8 cellular contexts compared by ENCODE assay signal in genomic region chr20:63635431-63636141, GRCh38. TPM values are rescaled to one million over a fixed set of nuclear protein-coding genes. Genes with fewer than 3 reads are reported as not detected.
DNase-seq lines count a peak whose midpoint lies in the region; ATAC-seq and FAIRE-seq lines count a peak whose summit lies in the region.

No MANE protein-coding gene starts in this region.

- H2BK5ac ChIP-seq in mesenchymal stem cell (ENCODE audit: low read depth, low read length, poor library complexity, severe bottlenecking) = no peak overlapping the region

- no peaks in the 10 kb centered on the region for H3K9me3 ChIP-seq in mesenchymal stem cell (ENCODE audit: control insufficient read depth, low read length)

- peak overlapping the region; percentile 93 for H3K27ac Mint-ChIP-seq in activated T-helper 2 cell treated with anti-CD3 and anti-CD28 coated beads, Interferon-gamma antibody, Interleukin-2, Interleukin-4, amounts not matched to agents 10 μg/mL and 5 μg/mL and 100 μg/mL, durations not matched to agents 14 hours and 24 hours and 36 hours

- WGBS in mesenchymal stem cell = 90% methylated on average over 15 of the region's 15 CpGs

- peak; percentile 47 for ATAC-seq in GM18861 (IDR thresholded peaks at IDR 0.05; ENCODE audit: unreplicated experiment)

- no peak overlapping the region for H4K91ac ChIP-seq in mesenchymal stem cell (ENCODE audit: low read length)

- no peak overlapping the region for H2BK12ac ChIP-seq in mesenchymal stem cell (ENCODE audit: low read length in 2 of 2)

- no peak overlapping the region for H3K9ac ChIP-seq in mesenchymal stem cell (ENCODE audit: low read length)

- no peaks in the 10 kb centered on the region for H3K79me1 ChIP-seq in mesenchymal stem cell (replicated peaks; ENCODE audit: low read length, poor library complexity, severe bottlenecking)

- DNase-seq in RCC 7860 (ENCODE audit: low spot score) (peak; percentile 27), DMS153 (lab: John Stamatoyannopoulos, UW) (no peak), NCI-H1930 (lab: John Stamatoyannopoulos, UW) (no peak), DMS79 treated with DMSO at 0.1 percent for 48 hours (lab: John Stamatoyannopoulos, UW) (no peak), mesenchymal stem cell (no peak)
- DNase-seq in activated T-helper 2 cell treated with anti-CD3 and anti-CD28 coated beads, Interferon-gamma antibody, Interleukin-2, Interleukin-4, amounts not matched to agents 10 μg/mL and 5 μg/mL and 100 μg/mL, durations not matched to agents 14 hours and 24 hours and 36 hours (ENCODE audit: low spot score) = peak; percentile 76
- peak; percentile 76 for DNase-seq in stimulated activated CD4-positive, alpha-beta T cell treated with anti-CD3 and anti-CD28 coated beads, Interleukin-15, amount 100 ng/mL, for 24 hours

- FAIRE-seq in RCC 7860 (lab: Jason Lieb, UNC) = no peak

- H3K14ac ChIP-seq in mesenchymal stem cell (ENCODE audit: low read length in 2 of 2) = no peak overlapping the region

- H2BK120ac ChIP-seq in mesenchymal stem cell (ENCODE audit: low read depth, low read length) = no peak overlapping the region

- H3K23ac ChIP-seq in mesenchymal stem cell (ENCODE audit: low read length in 2 of 2) = no peak overlapping the region

- H3K4ac ChIP-seq in mesenchymal stem cell (ENCODE audit: low read depth in 1 of 2, low read length in 2 of 2) = no peak overlapping the region

- peaks cover 0 to 5% of the 10 kb centered on the region in 2 experiments for H3K36me3 ChIP-seq in mesenchymal stem cell (ENCODE audit: control insufficient read depth in 1 of 2, insufficient read depth in 2 of 2, low read depth in 1 of 2, low read length in 2 of 2)

- H3K27ac ChIP-seq in mesenchymal stem cell (ENCODE audit: low read length, poor library complexity, severe bottlenecking) = no peak overlapping the region

- no peak overlapping the region for H2BK15ac ChIP-seq in mesenchymal stem cell (ENCODE audit: low read depth, poor library complexity, severe bottlenecking)

- H3K4me3 ChIP-seq in mesenchymal stem cell (ENCODE audit: insufficient read depth in 1 of 2, low read depth in 1 of 2, low read length in 2 of 2) = no peak overlapping the region

- no peaks in the 10 kb centered on the region for H3K27me3 Mint-ChIP-seq in activated T-helper 2 cell treated with anti-CD3 and anti-CD28 coated beads, Interferon-gamma antibody, Interleukin-2, Interleukin-4, amounts not matched to agents 10 μg/mL and 5 μg/mL and 100 μg/mL, durations not matched to agents 14 hours and 24 hours and 36 hours (ENCODE audit: low read depth)

- H2AK5ac ChIP-seq in mesenchymal stem cell (ENCODE audit: low read length, severe bottlenecking) = no peak overlapping the region

- peaks cover 12% of the 10 kb centered on the region for H3K4me1 ChIP-seq in mesenchymal stem cell (ENCODE audit: control insufficient read depth, insufficient read depth, low read depth, low read length)

- no peak overlapping the region for H2AFZ ChIP-seq in mesenchymal stem cell (ENCODE audit: low read depth, low read length)

- H3K27me3 ChIP-seq in mesenchymal stem cell (ENCODE audit: control insufficient read depth in 1 of 2, insufficient read depth in 1 of 2, low read length in 2 of 2) = no peaks in the 10 kb centered on the region

- no peak overlapping the region for H3K18ac ChIP-seq in mesenchymal stem cell (ENCODE audit: low read depth in 1 of 2, low read length in 2 of 2)

- no peaks in the 10 kb centered on the region for H3K9me3 Mint-ChIP-seq in activated T-helper 2 cell treated with anti-CD3 and anti-CD28 coated beads, Interferon-gamma antibody, Interleukin-2, Interleukin-4, amounts not matched to agents 10 μg/mL and 5 μg/mL and 100 μg/mL, durations not matched to agents 14 hours and 24 hours and 36 hours

- peaks cover 45% of the 10 kb centered on the region for H3K4me1 Mint-ChIP-seq in activated T-helper 2 cell treated with anti-CD3 and anti-CD28 coated beads, Interferon-gamma antibody, Interleukin-2, Interleukin-4, amounts not matched to agents 10 μg/mL and 5 μg/mL and 100 μg/mL, durations not matched to agents 14 hours and 24 hours and 36 hours (ENCODE audit: low read depth)

- no peaks in the 10 kb centered on the region for H3K36me3 Mint-ChIP-seq in activated T-helper 2 cell treated with anti-CD3 and anti-CD28 coated beads, Interferon-gamma antibody, Interleukin-2, Interleukin-4, amounts not matched to agents 10 μg/mL and 5 μg/mL and 100 μg/mL, durations not matched to agents 14 hours and 24 hours and 36 hours (ENCODE audit: low read depth)

- peak overlapping the region; percentile 45 for H3K4me3 Mint-ChIP-seq in activated T-helper 2 cell treated with anti-CD3 and anti-CD28 coated beads, Interferon-gamma antibody, Interleukin-2, Interleukin-4, amounts not matched to agents 10 μg/mL and 5 μg/mL and 100 μg/mL, durations not matched to agents 14 hours and 24 hours and 36 hours (ENCODE audit: low read depth)

- intact Hi-C loops in activated T-helper 2 cell treated with anti-CD3 and anti-CD28 coated beads, Interferon-gamma antibody, Interleukin-2, Interleukin-4, amounts not matched to agents 10 μg/mL and 5 μg/mL and 100 μg/mL, durations not matched to agents 14 hours and 24 hours and 36 hours (cut with micrococcal nuclease) = loop anchor here (1.0 to 10.0 kb wide), 7 partner anchors 8 to 429 kb away; partner anchors contain the start of genes ABHD16B, GMEB2, PTK6 and TCEA2

- no peak overlapping the region for H4K8ac ChIP-seq in mesenchymal stem cell (ENCODE audit: low read length)

- H3K4me2 ChIP-seq in mesenchymal stem cell (ENCODE audit: low read length, poor library complexity, severe bottlenecking) = no peak overlapping the region

RNA-seq across cellular contexts. Expression of gene GMEB2, which starts 8.7 kb away (rescaled TPM):
- total RNA-seq in activated T-helper 2 cell treated with anti-CD3 and anti-CD28 coated beads, Interferon-gamma antibody, Interleukin-2, Interleukin-4, amounts not matched to agents 10 μg/mL and 5 μg/mL and 100 μg/mL, durations not matched to agents 14 hours and 24 hours and 36 hours = 12.4 and 13.6 TPM in 2 replicates
- polyA plus RNA-seq in mesenchymal stem cell (2013, experiment 1 of 2) = 6.6 TPM
- 6.7 TPM for polyA plus RNA-seq in mesenchymal stem cell (2013, experiment 2 of 2)

RNA-seq across cellular contexts. Expression of gene STMN3, which starts 17.6 kb away (rescaled TPM):
- 6.5 and 7.1 TPM in 2 replicates for total RNA-seq in activated T-helper 2 cell treated with anti-CD3 and anti-CD28 coated beads, Interferon-gamma antibody, Interleukin-2, Interleukin-4, amounts not matched to agents 10 μg/mL and 5 μg/mL and 100 μg/mL, durations not matched to agents 14 hours and 24 hours and 36 hours
- 11.7 TPM for polyA plus RNA-seq in mesenchymal stem cell (2013, experiment 1 of 2)
- polyA plus RNA-seq in mesenchymal stem cell (2013, experiment 2 of 2) = 12.0 TPM

RNA-seq across cellular contexts. Expression of gene RTEL1, which starts 22.5 kb away (rescaled TPM):
- 44.0 and 46.9 TPM in 2 replicates for total RNA-seq in activated T-helper 2 cell treated with anti-CD3 and anti-CD28 coated beads, Interferon-gamma antibody, Interleukin-2, Interleukin-4, amounts not matched to agents 10 μg/mL and 5 μg/mL and 100 μg/mL, durations not matched to agents 14 hours and 24 hours and 36 hours
- polyA plus RNA-seq in mesenchymal stem cell (2013, experiment 1 of 2) = 9.2 TPM
- 9.3 TPM for polyA plus RNA-seq in mesenchymal stem cell (2013, experiment 2 of 2)

Comparison
In these comparisons a context has a peak if more than half of its experiments do, and no peak if none do; other contexts are left out.
1. DNase-seq: peak in RCC 7860 (single experiment), activated T-helper 2 cell treated with anti-CD3 and anti-CD28 coated beads, Interferon-gamma antibody, Interleukin-2, Interleukin-4, amounts not matched to agents 10 μg/mL and 5 μg/mL and 100 μg/mL, durations not matched to agents 14 hours and 24 hours and 36 hours (single experiment) and stimulated activated CD4-positive, alpha-beta T cell treated with anti-CD3 and anti-CD28 coated beads, Interleukin-15, amount 100 ng/mL, for 24 hours (single experiment); none in DMS153 (single experiment), NCI-H1930 (0 of 2), DMS79 treated with DMSO at 0.1 percent for 48 hours (single experiment) and mesenchymal stem cell (single experiment).